15 cellular contexts compared by ENCODE assay signal in the genomic region with DNA sequence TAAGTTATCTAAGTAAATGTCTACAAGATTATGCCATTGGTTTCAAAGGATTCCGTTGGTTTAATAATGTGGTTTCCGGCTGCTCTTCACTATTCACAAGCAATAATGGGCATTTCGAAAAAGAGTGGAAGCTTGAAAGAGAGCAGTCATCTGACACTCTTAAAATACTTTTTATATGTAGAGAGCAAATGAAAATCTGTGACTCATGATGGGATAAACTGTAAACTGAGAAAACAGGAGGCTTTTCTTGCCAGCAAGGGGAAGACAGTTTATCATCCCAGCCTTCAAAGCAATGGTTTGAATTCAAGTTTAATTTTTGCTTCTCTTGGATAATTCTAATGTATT.
DNase-seq lines count a peak whose midpoint lies in the region; ATAC-seq, FAIRE-seq and TF ChIP-seq lines count a peak whose summit lies in the region.
"Had no signal": no experiment of that assay in that cellular context is flagged by ENCODE, and none has a peak within 500 bp of the region (broad histone marks: within the 10 kb centered on the region; RNA-seq: fewer than 3 reads in every experiment).

No MANE protein-coding gene starts in this region.

- peaks cover 6% of the 10 kb centered on the region for H3K36me3 Mint-ChIP-seq in stimulated activated memory B cell treated with anti-CD40 and anti-IgM and Interleukin-4, amounts not matched to agents 10 μg/mL and 1 μg/mL and 100 μg/mL, for 72 hours
- H3K36me3 Mint-ChIP-seq: activated naive CD4-positive, alpha-beta T cell treated with anti-CD3 and anti-CD28 coated beads, Interleukin-2, amount 50 U/mL, for 72 hours had no signal

- DNase-seq in GM04504 (ENCODE audit: low read depth) (peak; percentile 42), RCC 7860 (ENCODE audit: low spot score) (peak; percentile 73), epithelial cell of esophagus (ENCODE audit: low read depth) (peak; percentile 39), COR-L47 (lab: John Stamatoyannopoulos, UW) (no peak), GM10248 (ENCODE audit: extremely low spot score) (no peak)
- DNase-seq in stimulated activated CD4-positive, alpha-beta T cell treated with anti-CD3 and anti-CD28 coated beads, Interleukin-4, amount 100 ng/mL, for 4 hours, result no peak
- DNase-seq: left cardiac atrium; naive thymus-derived CD8-positive, alpha-beta T cell; NCI-H1417; SHP77 treated with DMSO at 0.1 percent for 48 hours had no signal

- no peaks in the 10 kb centered on the region for H3K9me3 Mint-ChIP-seq in stimulated activated memory B cell treated with anti-CD40 and anti-IgM and Interleukin-4, amounts not matched to agents 10 μg/mL and 1 μg/mL and 100 μg/mL, for 72 hours
- H3K9me3 Mint-ChIP-seq: activated naive CD4-positive, alpha-beta T cell treated with anti-CD3 and anti-CD28 coated beads, Interleukin-2, amount 50 U/mL, for 72 hours; dendritic cell treated with granulocyte-macrophage colony-stimulating factor and Interleukin-4, amounts not matched to agents 40 ng/mL and 50 ng/mL, for 4 days; naive thymus-derived CD8-positive, alpha-beta T cell had no signal

- H3K4me3 ChIP-seq in epithelial cell of esophagus (ENCODE audit: low read length), result no peak overlapping the region
- H3K4me3 ChIP-seq: suprapubic skin had no signal

- H3K27ac Mint-ChIP-seq in stimulated activated memory B cell treated with anti-CD40 and anti-IgM and Interleukin-4, amounts not matched to agents 10 μg/mL and 1 μg/mL and 100 μg/mL, for 72 hours, result peak overlapping the region; percentile 23
- H3K27ac Mint-ChIP-seq: activated naive CD4-positive, alpha-beta T cell treated with anti-CD3 and anti-CD28 coated beads, Interleukin-2, amount 50 U/mL, for 72 hours; dendritic cell treated with granulocyte-macrophage colony-stimulating factor and Interleukin-4, amounts not matched to agents 40 ng/mL and 50 ng/mL, for 4 days; naive thymus-derived CD8-positive, alpha-beta T cell had no signal

- CTCF ChIA-PET in GM10248 (lab: Yijun Ruan, JAX), result interaction anchor here (1.1 to 1.3 kb wide), 2 partner anchors 54 to 668 kb away, joined by 3 to 4 read pairs; no protein-coding TSS in a partner anchor

- peaks cover 11% of the 10 kb centered on the region for H3K4me1 Mint-ChIP-seq in stimulated activated memory B cell treated with anti-CD40 and anti-IgM and Interleukin-4, amounts not matched to agents 10 μg/mL and 1 μg/mL and 100 μg/mL, for 72 hours
- H3K4me1 Mint-ChIP-seq: naive thymus-derived CD8-positive, alpha-beta T cell had no signal

- H3K4me3 Mint-ChIP-seq in stimulated activated memory B cell treated with anti-CD40 and anti-IgM and Interleukin-4, amounts not matched to agents 10 μg/mL and 1 μg/mL and 100 μg/mL, for 72 hours, result no peak overlapping the region
- H3K4me3 Mint-ChIP-seq: dendritic cell treated with granulocyte-macrophage colony-stimulating factor and Interleukin-4, amounts not matched to agents 40 ng/mL and 50 ng/mL, for 4 days; naive thymus-derived CD8-positive, alpha-beta T cell had no signal

- H3K27me3 Mint-ChIP-seq in stimulated activated memory B cell treated with anti-CD40 and anti-IgM and Interleukin-4, amounts not matched to agents 10 μg/mL and 1 μg/mL and 100 μg/mL, for 72 hours, result no peaks in the 10 kb centered on the region
- H3K27me3 Mint-ChIP-seq: dendritic cell treated with granulocyte-macrophage colony-stimulating factor and Interleukin-4, amounts not matched to agents 40 ng/mL and 50 ng/mL, for 4 days; naive thymus-derived CD8-positive, alpha-beta T cell had no signal

- peak; percentile 78 for FAIRE-seq in RCC 7860 (lab: Jason Lieb, UNC)

- no peak for ATAC-seq in stimulated activated memory B cell treated with anti-CD40 and anti-IgM and Interleukin-4, amounts not matched to agents 10 μg/mL and 1 μg/mL and 100 μg/mL, for 72 hours
- ATAC-seq: activated naive CD4-positive, alpha-beta T cell treated with anti-CD3 and anti-CD28 coated beads, Interleukin-2, amount 50 U/mL, for 72 hours; HCT116; naive thymus-derived CD8-positive, alpha-beta T cell had no signal

- TF ChIP-seq CTCF in epithelial cell of esophagus (IDR thresholded peaks at IDR 0.05; ENCODE audit: insufficient read depth, low read depth, low read length, missing control alignments) (no peak), GM10248 (IDR thresholded peaks at IDR 0.05; ENCODE audit: control extremely low read depth, extremely low read depth, low read depth, missing control alignments) (no peak)

- POLR2A ChIA-PET in GM10248 (lab: Yijun Ruan, JAX), result no interaction called here

Comparison
In these comparisons a context has a peak if more than half of its experiments do, and no peak if none do; other contexts are left out.
1. DNase-seq: peak in GM04504 (single experiment), RCC 7860 (single experiment) and epithelial cell of esophagus (single experiment); none in COR-L47 (single experiment), stimulated activated CD4-positive, alpha-beta T cell treated with anti-CD3 and anti-CD28 coated beads, Interleukin-4, amount 100 ng/mL, for 4 hours (0 of 2) and GM10248 (single experiment).